In the genomic region with DNA sequence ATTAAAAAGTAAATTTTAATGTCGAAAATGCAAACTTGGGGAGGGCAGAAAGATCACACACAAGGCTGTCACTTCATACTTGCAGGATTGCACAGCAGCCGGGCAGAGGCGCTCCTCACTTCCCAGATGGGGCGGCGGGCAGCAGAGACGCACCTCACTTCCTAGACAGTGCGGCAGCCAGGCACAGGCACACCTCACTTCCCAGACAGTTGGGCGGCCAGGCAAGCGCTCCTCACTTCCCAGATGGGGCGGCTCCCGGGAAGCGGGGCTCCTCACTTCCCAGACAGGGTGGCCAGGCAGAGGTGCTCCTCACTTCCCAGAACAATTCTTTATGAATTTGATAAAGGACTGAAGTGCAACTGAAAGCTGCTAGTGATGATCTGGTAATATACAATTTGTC, we compare ENCODE assay signal across 22 cellular contexts. TPM values are rescaled to one million over a fixed set of nuclear protein-coding genes. Genes with fewer than 3 reads are reported as not detected.
DNase-seq lines count a peak whose midpoint lies in the region; ATAC-seq and TF ChIP-seq lines count a peak whose summit lies in the region.
"Had no signal": no experiment of that assay in that cellular context is flagged by ENCODE, and none has a peak within 500 bp of the region (broad histone marks: within the 10 kb centered on the region; RNA-seq: fewer than 3 reads in every experiment).

No MANE protein-coding gene starts in this region.

- H3K9me3 Mint-ChIP-seq in chondrocyte (ENCODE audit: low read depth) (no peaks in the 10 kb centered on the region), neural crest cell (no peaks in the 10 kb centered on the region)
- H3K9me3 Mint-ChIP-seq: CD4-positive, alpha-beta memory T cell had no signal

- TF ChIP-seq CTCF in right atrium auricular region (IDR thresholded peaks at IDR 0.05) (no peak), chondrocyte (IDR thresholded peaks at IDR 0.05) (no peak), neural crest cell (conservative IDR thresholded peaks at IDR 0.05) (no peak), tibial nerve (IDR thresholded peaks at IDR 0.05) (no peak)

- TF ChIP-seq EP300 in tibial nerve (IDR thresholded peaks at IDR 0.05), result no peak

- 76 to 80% methylated on average over 12 of the region's 12 CpGs for WGBS in tibial nerve, 2 donors

- H3K27ac ChIP-seq in right atrium auricular region (peak overlapping the region in 1 of 2 donors; percentile 48), tibial nerve (peak overlapping the region; percentile 65 to 92 (median 82))
- H3K27ac ChIP-seq: A549, BLaER1, RWPE1, SJCRH30 had no signal

- peaks cover 36% of the 10 kb centered on the region for H3K36me3 ChIP-seq in right atrium auricular region
- peaks cover 0 to 3% (median 0%) of the 10 kb centered on the region in 3 donors for H3K36me3 ChIP-seq in tibial nerve

- H3K27ac Mint-ChIP-seq in chondrocyte (ENCODE audit: unreplicated experiment), result no peak overlapping the region
- H3K27ac Mint-ChIP-seq in neural crest cell (ENCODE audit: unreplicated experiment), result peak overlapping the region; percentile 58

- ATAC-seq in left ventricle myocardium superior, result no peak
- ATAC-seq in HG02571 (IDR thresholded peaks at IDR 0.05; ENCODE audit: unreplicated experiment), result no peak
- ATAC-seq: A549, HCT116, HepG2 had no signal

- H3K4me1 Mint-ChIP-seq in chondrocyte (ENCODE audit: low read depth) (peaks cover 24% of the 10 kb centered on the region), neural crest cell (peaks cover 69% of the 10 kb centered on the region)

- H3K36me3 Mint-ChIP-seq in chondrocyte (ENCODE audit: low read depth) (peaks cover 4% of the 10 kb centered on the region), neural crest cell (ENCODE audit: low read depth) (peaks cover 3% of the 10 kb centered on the region)

- H3K27me3 Mint-ChIP-seq in chondrocyte (ENCODE audit: low read depth), result no peaks in the 10 kb centered on the region
- H3K27me3 Mint-ChIP-seq in neural crest cell (ENCODE audit: low read depth), result no peaks in the 10 kb centered on the region
- H3K27me3 Mint-ChIP-seq: CD4-positive, alpha-beta memory T cell had no signal

- H3K4me3 Mint-ChIP-seq in chondrocyte (ENCODE audit: unreplicated experiment) (no peak overlapping the region), neural crest cell (no peak overlapping the region)

- no peak overlapping the region for H3K4me3 ChIP-seq in right atrium auricular region
- H3K4me3 ChIP-seq in tibial nerve, result no peak overlapping the region
- H3K4me3 ChIP-seq: A549, BLaER1, SJCRH30 had no signal

- H3K27me3 ChIP-seq in right atrium auricular region, result no peaks in the 10 kb centered on the region
- no peaks in the 10 kb centered on the region for H3K27me3 ChIP-seq in tibial nerve
- H3K27me3 ChIP-seq: BLaER1, SJCRH30 had no signal

- TF ChIP-seq POLR2A in tibial nerve (IDR thresholded peaks at IDR 0.05), result no peak

- intact Hi-C loops in left ventricle myocardium superior (cut with micrococcal nuclease), result loop anchor here (10.0 kb wide), 1 partner anchor 105 kb away; no protein-coding TSS in a partner anchor

- H3K9me3 ChIP-seq in right atrium auricular region (no peaks in the 10 kb centered on the region), tibial nerve (no peaks in the 10 kb centered on the region)
- H3K9me3 ChIP-seq: A549, BLaER1, SJCRH30 had no signal

- H3K4me1 ChIP-seq in right atrium auricular region (peaks cover 0 to 17% of the 10 kb centered on the region in 2 donors), tibial nerve (peaks cover 0 to 57% (median 25%) of the 10 kb centered on the region in 4 donors)
- H3K4me1 ChIP-seq: A549, BLaER1, SJCRH30 had no signal

- DNase-seq in left ventricle myocardium superior (peak; percentile 30), right atrium auricular region (ENCODE audit: low spot score) (no peak), chondrocyte (ENCODE audit: low spot score) (peak; percentile 68), neural crest cell (ENCODE audit: low read depth, low spot score) (no peak), tibial nerve (ENCODE audit: low spot score in 2 of 2) (no peak), kidney tubule cell (ENCODE audit: low spot score) (no peak)
- DNase-seq in activated CD4-positive, alpha-beta T cell treated with anti-CD3 and anti-CD28 coated beads, Interleukin-2, amount 50 U/mL, for 1 hour, result no peak
- DNase-seq: CD4-positive, alpha-beta memory T cell; DMS153; GOT3; KG1; NCI-H1694 treated with DMSO at 0.1 percent for 48 hours; NCI-H774; SJCRH30 had no signal

RNA-seq across cellular contexts. Expression of gene RLBP1, which starts 21.2 kb away (rescaled TPM):
- total RNA-seq in left ventricle myocardium superior, result not detected
- total RNA-seq in right atrium auricular region, result not detected
- total RNA-seq in chondrocyte, result not detected in 3 replicates
- total RNA-seq in neural crest cell, result 5.7 and 6.3 TPM in 2 replicates
- total RNA-seq in tibial nerve, result not detected
- total RNA-seq: CD4-positive, alpha-beta memory T cell; Daoy; HepG2; NCI-H460; SJCRH30 had no signal

RNA-seq across cellular contexts. Expression of gene FANCI, which starts 43.6 kb away (rescaled TPM):
- total RNA-seq in left ventricle myocardium superior (1.9 TPM), right atrium auricular region (1 to 10 TPM in 1 of 2 donors, under 1 TPM in 1; 0.79 to 1.6 TPM), chondrocyte (11.2 to 26.0 TPM (median 15.3 TPM) in 3 replicates), neural crest cell (164 and 172 TPM in 2 replicates), tibial nerve (1 to 10 TPM; 2.7 to 8.7 (median 5.1) TPM)

Comparison
In these comparisons a context has a peak if more than half of its experiments do, and no peak if none do; other contexts are left out.
1. DNase-seq: peak in left ventricle myocardium superior (single experiment) and chondrocyte (single experiment); none in right atrium auricular region (single experiment), neural crest cell (single experiment), tibial nerve (0 of 2), activated CD4-positive, alpha-beta T cell treated with anti-CD3 and anti-CD28 coated beads, Interleukin-2, amount 50 U/mL, for 1 hour (single experiment) and kidney tubule cell (single experiment).